In the genomic region with DNA sequence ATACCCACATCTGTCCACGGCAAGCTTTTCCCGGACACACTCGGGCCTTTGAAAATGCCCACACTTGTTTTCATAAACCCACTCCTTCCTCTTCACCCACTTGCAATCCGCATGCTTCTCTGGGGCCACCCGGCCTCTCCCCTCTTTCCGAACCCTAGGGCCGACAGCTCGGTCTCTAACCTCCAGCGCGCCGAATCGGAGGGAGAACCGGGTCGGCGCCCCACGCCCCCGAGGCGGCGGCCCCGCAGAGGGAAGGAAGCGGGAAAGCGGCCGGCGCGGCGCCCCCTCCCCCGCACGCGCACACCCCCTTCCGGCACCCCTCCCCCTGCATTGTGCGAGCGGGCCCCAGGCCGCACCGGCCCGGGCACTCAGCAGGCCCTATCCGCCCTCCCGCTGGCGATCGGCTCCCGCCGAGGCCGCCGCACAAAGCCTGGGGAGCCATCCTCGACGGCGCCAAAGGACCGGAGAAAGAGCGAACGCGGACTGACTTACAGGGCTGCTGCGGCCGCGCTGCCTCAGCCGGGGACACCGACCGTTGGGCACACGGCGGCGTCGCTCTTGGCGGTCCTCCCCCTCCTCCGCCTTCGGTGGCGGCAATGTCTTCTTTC, we compare ENCODE assay signal across 8 cellular contexts. TPM values are rescaled to one million over a fixed set of nuclear protein-coding genes. Genes with fewer than 3 reads are reported as not detected.
DNase-seq lines count a peak whose midpoint lies in the region; ATAC-seq and TF ChIP-seq lines count a peak whose summit lies in the region.

No MANE protein-coding gene starts in this region.

- peak overlapping the region; percentile 88 for H3K27ac ChIP-seq in H9 (ENCODE audit: insufficient read length, low read depth, low read length)
- H3K27ac ChIP-seq in left lung = peak overlapping the region; percentile 92 to 96

- H2BK120ac ChIP-seq in H9 (ENCODE audit: low read depth, low read length, poor library complexity, severe bottlenecking) = peak overlapping the region; percentile 52

- peak overlapping the region; percentile 100 for H3K14ac ChIP-seq in H9 (ENCODE audit: insufficient read depth, low read length)

- H3K9me3 Mint-ChIP-seq in H9 = no peaks in the 10 kb centered on the region

- peaks cover 29 to 33% of the 10 kb centered on the region in 2 experiments for H3K4me1 Mint-ChIP-seq in H9

- H3K36me3 Mint-ChIP-seq in H9 (ENCODE audit: insufficient read depth in 1 of 3, low read depth in 3 of 3) = peaks cover 7 to 12% (median 7%) of the 10 kb centered on the region in 3 experiments; a peak in 6 of 7 replicates

- H3K18ac ChIP-seq in H9 (ENCODE audit: insufficient read length, low read depth, low read length) = peak overlapping the region; percentile 99

- peak overlapping the region; percentile 88 for H3K4me2 ChIP-seq in H9 (ENCODE audit: insufficient read depth, insufficient read length, low read length)

- peak overlapping the region; percentile 70; the same call in 1 of the 2 replicates for H3K4ac ChIP-seq in H9 (ENCODE audit: low read depth, low read length)

- H3K4me3 Mint-ChIP-seq in H9 = peak overlapping the region in 1 of 2 experiments; percentile 97; a peak in 4 of 5 replicates

- peak overlapping the region; percentile 99 for H4K5ac ChIP-seq in H9 (ENCODE audit: insufficient read length, low read depth, low read length)

- no peak overlapping the region for H2AK5ac ChIP-seq in H9 (ENCODE audit: insufficient read length, low read length)

- peak; percentile 63 for DNase-seq in H9
- peak; percentile 20 for DNase-seq in LoVo (ENCODE audit: low spot score)
- DNase-seq in cerebellum (ENCODE audit: low spot score) = peak; percentile 40
- DNase-seq in left lung = peak in 1 of 2 donors; percentile 88
- DNase-seq in stimulated activated CD4-positive, alpha-beta T cell treated with anti-CD3 and anti-CD28 coated beads, Interleukin-4, amount 100 ng/mL, for 1 hour = peak; percentile 66
- no peak for DNase-seq in NCI-H2107 treated with DMSO at 0.1 percent for 48 hours (lab: John Stamatoyannopoulos, UW; ENCODE audit: unreplicated experiment)

- peaks cover 43% of the 10 kb centered on the region for H3K79me2 ChIP-seq in H9 (ENCODE audit: insufficient read depth, low read length)

- H2BK5ac ChIP-seq in H9 (ENCODE audit: insufficient read length, low read length) = peak overlapping the region; percentile 90

- H3K9ac ChIP-seq in H9 (ENCODE audit: extremely low read depth, insufficient read length, low read length) = peak overlapping the region; percentile 100

- H4K20me1 ChIP-seq in H9 (ENCODE audit: control insufficient read depth, insufficient read depth, insufficient read length) = no peaks in the 10 kb centered on the region

- H2BK12ac ChIP-seq in H9 (ENCODE audit: insufficient read length, low read depth, low read length) = peak overlapping the region; percentile 47

- no peaks in the 10 kb centered on the region for H3K27me3 Mint-ChIP-seq in H9 (ENCODE audit: low read depth)

- H3K56ac ChIP-seq in H9 (ENCODE audit: insufficient read length, low read depth, low read length) = peak overlapping the region; percentile 89

- peaks cover 7% of the 10 kb centered on the region for H3K23me2 ChIP-seq in H9 (ENCODE audit: insufficient read length, low read depth, low read length, poor library complexity, severe bottlenecking)

- peaks cover 2% of the 10 kb centered on the region for H3K4me1 ChIP-seq in H9 (ENCODE audit: insufficient read depth, low read length)
- H3K4me1 ChIP-seq in left lung = peaks cover 21 to 57% of the 10 kb centered on the region in 2 donors

- peak overlapping the region; percentile 78 for H3K4me3 ChIP-seq in WI38 (ENCODE audit: low read depth, low read length)
- peak overlapping the region; percentile 65 to 96 for H3K4me3 ChIP-seq in left lung

- H2AFZ ChIP-seq in H9 (ENCODE audit: low read length) = no peak overlapping the region

- H3K79me1 ChIP-seq in H9 (ENCODE audit: insufficient read depth, low read depth, low read length, poor library complexity, severe bottlenecking) = no peaks in the 10 kb centered on the region

- H3T11ph ChIP-seq in H9 (ENCODE audit: low read length) = no peak overlapping the region

- H3K9me3 ChIP-seq in H9 (ENCODE audit: control insufficient read depth, low read depth, low read length) (no peaks in the 10 kb centered on the region), left lung (no peaks in the 10 kb centered on the region)

- no peak for TF ChIP-seq CTCF in H9 (conservative IDR thresholded peaks at IDR 0.05)
- no peak for TF ChIP-seq CTCF in WI38 (IDR thresholded peaks at IDR 0.05; ENCODE audit: low read depth, low read length)
- no peak for TF ChIP-seq CTCF in left lung (IDR thresholded peaks at IDR 0.05)

- H2BK20ac ChIP-seq in H9 (ENCODE audit: low read depth, low read length, poor library complexity, severe bottlenecking) = no peak overlapping the region

- H3K27ac Mint-ChIP-seq in H9 = peak overlapping the region; percentile 95 to 98 (median 96)

- H4K8ac ChIP-seq in H9 (replicated peaks; ENCODE audit: insufficient read length, low read depth, low read length) = no peak overlapping the region

- H4K91ac ChIP-seq in H9 (ENCODE audit: insufficient read length, low read depth, low read length) = no peak overlapping the region

- no peaks in the 10 kb centered on the region for H3K36me3 ChIP-seq in left lung

- no peak overlapping the region for H2BK15ac ChIP-seq in H9 (ENCODE audit: low read depth, low read length)

- no peak overlapping the region for H3K23ac ChIP-seq in H9 (ENCODE audit: insufficient read length, low read depth, low read length)

- ATAC-seq in GM18498 (IDR thresholded peaks at IDR 0.05; ENCODE audit: unreplicated experiment) (peak; percentile 32), left lung (peak; percentile 73)

- WGBS in H9 (ENCODE audit: extremely low coverage, insufficient read length, low lambda C conversion rate) = no CpG with 5 or more reads among the region's 64 CpGs

- intact Hi-C loops in left lung (cut with DNase I) = no loop called here

- no peaks in the 10 kb centered on the region for H3K27me3 ChIP-seq in H9 (ENCODE audit: insufficient read depth, low read length)
- H3K27me3 ChIP-seq in left lung = no peaks in the 10 kb centered on the region

RNA-seq across cellular contexts. Expression of a gene that starts 0.4 kb away (rescaled TPM):
- total RNA-seq in H9 (2021) = 92.3 and 96.6 TPM in 2 replicates
- total RNA-seq in cerebellum = 124 TPM
- total RNA-seq in left lung = 10 to 100 TPM; 86.4 to 97.6 TPM
